16 cellular contexts compared by ENCODE assay signal in the genomic region with DNA sequence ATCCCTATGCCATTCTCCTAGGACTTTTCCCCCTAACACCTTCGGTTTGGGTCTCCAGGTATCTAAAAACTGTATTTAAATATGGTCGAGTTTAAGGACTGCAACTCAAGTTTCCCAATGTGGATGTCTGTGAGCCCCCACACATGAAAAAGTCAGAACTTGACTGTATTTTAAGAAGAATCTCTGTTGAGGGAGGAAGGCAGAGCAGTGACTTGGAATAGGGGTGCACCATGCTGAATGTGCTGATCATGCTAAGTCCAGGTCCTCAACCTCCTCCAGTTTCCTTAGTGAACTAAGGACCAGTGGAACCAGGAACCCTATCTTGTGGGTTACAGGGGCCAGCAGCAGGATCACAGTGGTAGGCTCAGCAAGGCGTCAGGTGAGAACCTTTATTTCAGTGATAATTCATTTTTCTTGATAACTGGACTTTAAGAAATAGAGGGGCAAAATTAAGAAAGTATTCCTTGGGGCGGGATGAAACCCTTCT. TPM values are rescaled to one million over a fixed set of nuclear protein-coding genes. Genes with fewer than 3 reads are reported as not detected.
DNase-seq lines count a peak whose midpoint lies in the region; ATAC-seq, FAIRE-seq and TF ChIP-seq lines count a peak whose summit lies in the region.
"Had no signal": no experiment of that assay in that cellular context is flagged by ENCODE, and none has a peak within 500 bp of the region (broad histone marks: within the 10 kb centered on the region; RNA-seq: fewer than 3 reads in every experiment).

No MANE protein-coding gene starts in this region.

- peak overlapping the region; percentile 67 for H3K4me3 ChIP-seq in OCI-LY7 (ENCODE audit: low read depth, low read length, poor library complexity, severe bottlenecking)
- no peak overlapping the region for H3K4me3 ChIP-seq in K562
- H3K4me3 ChIP-seq: adrenal gland, uterus had no signal

- no peak for ATAC-seq in K562
- ATAC-seq in stimulated activated naive CD8-positive, alpha-beta T cell treated with anti-CD3 and anti-CD28 coated beads, Interleukin-15, amount 100 ng/mL, for 72 hours = no peak
- ATAC-seq in HG02623 (IDR thresholded peaks at IDR 0.05; ENCODE audit: unreplicated experiment) = no peak

- no peak for FAIRE-seq in K562 (lab: Jason Lieb, UNC)
- FAIRE-seq: endometrium had no signal

- H3K27ac Mint-ChIP-seq in stimulated activated naive CD8-positive, alpha-beta T cell treated with anti-CD3 and anti-CD28 coated beads, Interleukin-15, amount 100 ng/mL, for 72 hours = no peak overlapping the region

- H3K4me3 Mint-ChIP-seq in stimulated activated naive CD8-positive, alpha-beta T cell treated with anti-CD3 and anti-CD28 coated beads, Interleukin-15, amount 100 ng/mL, for 72 hours = peak overlapping the region; percentile 71 to 80

- H3K4me2 ChIP-seq in OCI-LY7 (ENCODE audit: low read length) (peak overlapping the region; percentile 94), K562 (ENCODE audit: insufficient read depth, low read length) (no peak overlapping the region)

- no peak overlapping the region for H3K9ac ChIP-seq in K562 (ENCODE audit: insufficient read depth in 1 of 2, low read depth in 2 of 2, low read length in 2 of 2)
- H3K9ac ChIP-seq: parathyroid adenoma had no signal

- H3K4me1 ChIP-seq in OCI-LY7 (ENCODE audit: insufficient read depth, low read length, poor library complexity, severe bottlenecking) (peaks cover 86% of the 10 kb centered on the region), K562 (replicated peaks in 1 of 2; ENCODE audit: control insufficient read depth in 2 of 2, insufficient read depth in 2 of 2, low read length in 2 of 2) (peaks cover 7 to 30% of the 10 kb centered on the region in 2 experiments; a peak in 4 of 5 replicates)
- H3K4me1 ChIP-seq: uterus had no signal

- H3K9me3 ChIP-seq in OCI-LY7 (ENCODE audit: low read length) (no peaks in the 10 kb centered on the region), K562 (replicated peaks; ENCODE audit: control insufficient read depth, insufficient read depth, low read depth, low read length) (no peaks in the 10 kb centered on the region)
- H3K9me3 ChIP-seq: adrenal gland, uterus had no signal

- H3K27me3 ChIP-seq in K562 (ENCODE audit: control insufficient read depth in 2 of 2, insufficient read depth in 2 of 2, low read length in 2 of 2) = peaks cover 11 to 20% of the 10 kb centered on the region in 2 experiments; a peak in 3 of 5 replicates
- H3K27me3 ChIP-seq: adrenal gland, uterus had no signal

- no peaks in the 10 kb centered on the region for H3K9me2 ChIP-seq in OCI-LY7 (ENCODE audit: insufficient read depth, low read length)

- H3K4me1 Mint-ChIP-seq in stimulated activated naive CD8-positive, alpha-beta T cell treated with anti-CD3 and anti-CD28 coated beads, Interleukin-15, amount 100 ng/mL, for 72 hours = peaks cover 88% of the 10 kb centered on the region

- TF ChIP-seq RAD21 in K562 (CRISPR knock-in tag; conservative IDR thresholded peaks at IDR 0.05 in 1 of 2, IDR thresholded peaks at IDR 0.05 in 1 of 2) = no peak

- no peak for TF ChIP-seq EP300 in K562 (IDR thresholded peaks at IDR 0.05; ENCODE audit: low read length)

- POLR2A ChIA-PET in OCI-LY7 (lab: Charles Lee) = interaction anchor here (1.0 to 3.1 kb wide), 5 partner anchors 9 to 105 kb away, joined by 5 to 24 read pairs (median 18); no protein-coding TSS in a partner anchor
- POLR2A ChIA-PET in K562 (lab: Yijun Ruan, JAX) = interaction anchor here (1.0 kb wide), 1 partner anchor 77 kb away, joined by 3 read pairs; no protein-coding TSS in a partner anchor

- H3K27ac ChIP-seq in OCI-LY7 (ENCODE audit: low read depth, low read length, poor library complexity, severe bottlenecking) (peak overlapping the region; percentile 99), K562 (ENCODE audit: extremely low read depth, low read depth, low read length) (no peak overlapping the region)
- H3K27ac ChIP-seq: adrenal gland, parathyroid adenoma, uterus had no signal

- in situ Hi-C loops in K562 (cut with MboI) = loop anchor here (5.0 kb wide), 1 partner anchor 135 kb away; no protein-coding TSS in a partner anchor

- H3K9me1 ChIP-seq in K562 (ENCODE audit: control insufficient read depth, insufficient read depth, low read length) = no peaks in the 10 kb centered on the region

- H2AFZ ChIP-seq in OCI-LY7 (ENCODE audit: low read length) = no peak overlapping the region
- H2AFZ ChIP-seq in K562 (ENCODE audit: low read depth, low read length) = 0 out of 2 replicates have a peak overlapping the region, but pooled peaks have one; percentile 23

- TF ChIP-seq POLR2A in K562 (conservative IDR thresholded peaks at IDR 0.05) = no peak

- TF ChIP-seq CTCF in OCI-LY7 (conservative IDR thresholded peaks at IDR 0.05; ENCODE audit: low read length) (no peak), K562 (IDR thresholded peaks at IDR 0.05 in 2 of 3, conservative IDR thresholded peaks at IDR 0.05 in 1 of 3; ENCODE audit: insufficient read depth in 2 of 3, low read depth in 1 of 3, low read length in 3 of 3) (no peak)

- intact Hi-C loops in OCI-LY7 (cut with micrococcal nuclease; ENCODE audit: unreplicated experiment) (loop anchor here (5.0 to 10.0 kb wide), 3 partner anchors 90 to 302 kb away; partner anchors contain the start of gene MED1), K562 (cut with micrococcal nuclease) (no loop called here)

- WGBS in K562 (ENCODE audit: insufficient coverage, low coverage, missing lambda C conversion rate) = 9% methylated on average over 4 of the region's 4 CpGs

- H3K36me3 ChIP-seq in OCI-LY7 (ENCODE audit: insufficient read depth, low read length) (peaks cover 26% of the 10 kb centered on the region), K562 (ENCODE audit: control insufficient read depth, insufficient read depth, low read length) (no peaks in the 10 kb centered on the region)
- H3K36me3 ChIP-seq: adrenal gland, uterus had no signal

- H3K9me3 Mint-ChIP-seq in stimulated activated naive CD8-positive, alpha-beta T cell treated with anti-CD3 and anti-CD28 coated beads, Interleukin-15, amount 100 ng/mL, for 72 hours = no peaks in the 10 kb centered on the region

- peak; percentile 56 for DNase-seq in activated effector memory CD4-positive, alpha-beta T cell treated with anti-CD3 and anti-CD28 coated beads, Interleukin-2, amount 50 U/mL, for 16 hours
- DNase-seq in activated effector memory CD4-positive, alpha-beta T cell treated with Interleukin-2 at 50 U/mL for 16 hours = no peak
- no peak for DNase-seq in OCI-LY7 (ENCODE audit: low spot score)
- DNase-seq in K562 (ENCODE audit: extremely low read depth in 1 of 4, low spot score in 3 of 4) = no peak
- no peak for DNase-seq in stimulated activated naive CD8-positive, alpha-beta T cell treated with anti-CD3 and anti-CD28 coated beads, Interleukin-15, amount 100 ng/mL, for 72 hours
- no peak for DNase-seq in SIG-M5 (lab: John Stamatoyannopoulos, UW)
- DNase-seq in OCI-M1 (lab: John Stamatoyannopoulos, UW) = no peak
- DNase-seq: cerebellar nuclear complex, NCI-H1417, NCI-H226, uterus had no signal

- H4K20me1 ChIP-seq in OCI-LY7 (ENCODE audit: insufficient read depth, low read length) (no peaks in the 10 kb centered on the region), K562 (replicated peaks; ENCODE audit: control insufficient read depth, insufficient read depth, low read length) (no peaks in the 10 kb centered on the region)

- TSS peak; percentile 40 for BruUV-seq in OCI-LY7 (replicated peaks; lab: Mats Ljungman, UMichigan)
- no TSS peak for BruUV-seq in K562 (replicated peaks; lab: Mats Ljungman, UMichigan)

- CTCF ChIA-PET in OCI-LY7 (lab: Charles Lee; ENCODE audit: unreplicated experiment) = no interaction called here
- CTCF ChIA-PET in K562 (lab: Yijun Ruan, JAX; ENCODE audit: low intra/inter-chr PET ratio) = interaction anchor here (6.1 kb wide), 1 partner anchor 135 kb away, joined by 118 read pairs; no protein-coding TSS in a partner anchor

- H3K27me3 Mint-ChIP-seq in stimulated activated naive CD8-positive, alpha-beta T cell treated with anti-CD3 and anti-CD28 coated beads, Interleukin-15, amount 100 ng/mL, for 72 hours = no peaks in the 10 kb centered on the region

- H3K79me2 ChIP-seq in OCI-LY7 (ENCODE audit: insufficient read depth, low read depth, low read length) (peaks cover 31% of the 10 kb centered on the region; the same call in 1 of the 2 replicates), K562 (ENCODE audit: control insufficient read depth, insufficient read depth, low read length) (no peaks in the 10 kb centered on the region)
- H3K79me2 ChIP-seq: parathyroid adenoma had no signal

RNA-seq across cellular contexts. Expression of gene GRB7, which starts 19.5 kb away (rescaled TPM):
- 0.25 and 0.31 TPM in 2 replicates for total RNA-seq in OCI-LY7 (2014; rRNA removed; shearing (Covaris generic))
- total RNA-seq in OCI-LY7 (2022) = not detected in 2 replicates
- total RNA-seq in K562 (2011; cell fraction: chromatin; rRNA removed; ENCODE audit: low replicate concordance) = 7.8 and 23.1 TPM in 2 replicates
- total RNA-seq in K562 (2011; cell fraction: nucleolus; rRNA removed) = 14.2 and 16.3 TPM in 2 replicates
- 10.2 and 11.2 TPM in 2 replicates for total RNA-seq in K562 (2011; cell fraction: nucleoplasm; rRNA removed)
- total RNA-seq in K562 (2014; rRNA removed) = 5.1 and 5.9 TPM in 2 replicates
- 1.9 and 2.2 TPM in 2 replicates for total RNA-seq in K562 (2014; rRNA removed; fragmentation: Illumina TruSeq; extraction: Trizol)
- 1.6 and 2.1 TPM in 2 replicates for total RNA-seq in K562 (2015; rRNA removed; fragmentation: Illumina TruSeq; extraction: Trizol)
- total RNA-seq in K562 (2021) = 5.0 and 6.0 TPM in 2 replicates
- 1.6 and 2.4 TPM in 2 replicates for polyA plus RNA-seq in K562 (2011; rRNA removed)
- polyA plus RNA-seq in K562 (2011; cell fraction: cytosol; rRNA removed) = 1.8 and 4.1 TPM in 2 replicates
- polyA plus RNA-seq in K562 (2011; cell fraction: nucleus; rRNA removed) = 7.6 and 13.2 TPM in 2 replicates
- polyA plus RNA-seq in K562 (2012) = 3.2 and 6.3 TPM in 2 replicates
- 6.2 and 6.4 TPM in 2 replicates for polyA plus RNA-seq in K562 (2014; fragmentation: Illumina TruSeq; extraction: Trizol)
- polyA plus RNA-seq in K562 (2014; fragmentation: Nextera tagmentation; extraction: Ambion mirVana) = under 1 TPM; 0.04 to 0.08 TPM
- polyA plus RNA-seq in K562 (2014; rRNA removed) = 3.0 and 4.1 TPM in 2 replicates
- 0.87 and 1.7 TPM in 2 replicates for polyA minus RNA-seq in K562 (2011; rRNA and poly(A)+ RNA removed)
- polyA minus RNA-seq in K562 (2011; cell fraction: cytosol; rRNA and poly(A)+ RNA removed) = 2.4 and 2.7 TPM in 2 replicates
- polyA minus RNA-seq in K562 (2011; cell fraction: nucleus; rRNA and poly(A)+ RNA removed) = 2.4 and 3.4 TPM in 2 replicates
- total RNA-seq: skeletal muscle tissue had no signal

RNA-seq across cellular contexts. Expression of gene MIEN1, which starts 26.9 kb away (rescaled TPM):
- total RNA-seq in OCI-LY7 (2014; rRNA removed; shearing (Covaris generic)) = 77.3 and 89.9 TPM in 2 replicates
- total RNA-seq in OCI-LY7 (2022) = 55.4 and 59.4 TPM in 2 replicates
- 17.7 and 44.9 TPM in 2 replicates for total RNA-seq in K562 (2011; cell fraction: chromatin; rRNA removed; ENCODE audit: low replicate concordance)
- total RNA-seq in K562 (2011; cell fraction: nucleolus; rRNA removed) = 41.2 and 48.0 TPM in 2 replicates
- total RNA-seq in K562 (2011; cell fraction: nucleoplasm; rRNA removed) = 37.9 and 44.1 TPM in 2 replicates
- total RNA-seq in K562 (2014; rRNA removed) = 80.6 and 95.1 TPM in 2 replicates
- 58.3 and 61.3 TPM in 2 replicates for total RNA-seq in K562 (2014; rRNA removed; fragmentation: Illumina TruSeq; extraction: Trizol)
- total RNA-seq in K562 (2015; rRNA removed; fragmentation: Illumina TruSeq; extraction: Trizol) = 66.3 and 70.2 TPM in 2 replicates
- 65.7 and 67.9 TPM in 2 replicates for total RNA-seq in K562 (2021)
- 60.8 and 81.8 TPM in 2 replicates for polyA plus RNA-seq in K562 (2011; rRNA removed)
- 63.1 and 98.3 TPM in 2 replicates for polyA plus RNA-seq in K562 (2011; cell fraction: cytosol; rRNA removed)
- 42.4 and 82.9 TPM in 2 replicates for polyA plus RNA-seq in K562 (2011; cell fraction: nucleus; rRNA removed)
- 80.4 and 82.0 TPM in 2 replicates for polyA plus RNA-seq in K562 (2012)
- 114 and 142 TPM in 2 replicates for polyA plus RNA-seq in K562 (2014; fragmentation: Illumina TruSeq; extraction: Trizol)
- polyA plus RNA-seq in K562 (2014; fragmentation: Nextera tagmentation; extraction: Ambion mirVana) = 10 to 100 TPM; 70.5 to 78.9 TPM
- 103 and 135 TPM in 2 replicates for polyA plus RNA-seq in K562 (2014; rRNA removed)
- polyA minus RNA-seq in K562 (2011; rRNA and poly(A)+ RNA removed) = 14.3 and 24.3 TPM in 2 replicates
- 11.5 and 25.5 TPM in 2 replicates for polyA minus RNA-seq in K562 (2011; cell fraction: cytosol; rRNA and poly(A)+ RNA removed)
- 19.3 and 20.3 TPM in 2 replicates for polyA minus RNA-seq in K562 (2011; cell fraction: nucleus; rRNA and poly(A)+ RNA removed)

RNA-seq across cellular contexts. Expression of gene ERBB2, which starts 57.4 kb away (rescaled TPM):
- total RNA-seq in OCI-LY7 (2014; rRNA removed; shearing (Covaris generic)) = 5.8 and 6.5 TPM in 2 replicates
- total RNA-seq in OCI-LY7 (2022) (11.4 and 14.6 TPM in 2 replicates), K562 (2014; rRNA removed) (3.3 and 3.5 TPM in 2 replicates), K562 (2014; rRNA removed; fragmentation: Illumina TruSeq; extraction: Trizol) (2.7 and 2.8 TPM in 2 replicates), K562 (2015; rRNA removed; fragmentation: Illumina TruSeq; extraction: Trizol) (2.5 and 3.2 TPM in 2 replicates), K562 (2021) (4.6 and 5.6 TPM in 2 replicates)
- 14.2 and 27.1 TPM in 2 replicates for total RNA-seq in K562 (2011; cell fraction: chromatin; rRNA removed; ENCODE audit: low replicate concordance)
- total RNA-seq in K562 (2011; cell fraction: nucleolus; rRNA removed) = 12.6 and 13.8 TPM in 2 replicates
- total RNA-seq in K562 (2011; cell fraction: nucleoplasm; rRNA removed) = 12.0 and 14.7 TPM in 2 replicates
- polyA plus RNA-seq in K562 (2011; rRNA removed) (3.2 and 4.7 TPM in 2 replicates), K562 (2014; fragmentation: Illumina TruSeq; extraction: Trizol) (3.4 and 4.2 TPM in 2 replicates), K562 (2014; fragmentation: Nextera tagmentation; extraction: Ambion mirVana) (under 1 TPM; 0.74 to 0.79 TPM), K562 (2014; rRNA removed) (4.1 and 6.3 TPM in 2 replicates)
- polyA plus RNA-seq in K562 (2011; cell fraction: cytosol; rRNA removed) = 2.6 and 5.3 TPM in 2 replicates
- polyA plus RNA-seq in K562 (2011; cell fraction: nucleus; rRNA removed) = 9.1 and 15.6 TPM in 2 replicates
- polyA plus RNA-seq in K562 (2012) = 3.2 and 6.6 TPM in 2 replicates
- 3.3 and 5.3 TPM in 2 replicates for polyA minus RNA-seq in K562 (2011; rRNA and poly(A)+ RNA removed)
- 2.5 TPM in 2 replicates for polyA minus RNA-seq in K562 (2011; cell fraction: cytosol; rRNA and poly(A)+ RNA removed)
- polyA minus RNA-seq in K562 (2011; cell fraction: nucleus; rRNA and poly(A)+ RNA removed) = 3.2 and 3.9 TPM in 2 replicates
